17 cellular contexts compared by ENCODE assay signal in the genomic region with DNA sequence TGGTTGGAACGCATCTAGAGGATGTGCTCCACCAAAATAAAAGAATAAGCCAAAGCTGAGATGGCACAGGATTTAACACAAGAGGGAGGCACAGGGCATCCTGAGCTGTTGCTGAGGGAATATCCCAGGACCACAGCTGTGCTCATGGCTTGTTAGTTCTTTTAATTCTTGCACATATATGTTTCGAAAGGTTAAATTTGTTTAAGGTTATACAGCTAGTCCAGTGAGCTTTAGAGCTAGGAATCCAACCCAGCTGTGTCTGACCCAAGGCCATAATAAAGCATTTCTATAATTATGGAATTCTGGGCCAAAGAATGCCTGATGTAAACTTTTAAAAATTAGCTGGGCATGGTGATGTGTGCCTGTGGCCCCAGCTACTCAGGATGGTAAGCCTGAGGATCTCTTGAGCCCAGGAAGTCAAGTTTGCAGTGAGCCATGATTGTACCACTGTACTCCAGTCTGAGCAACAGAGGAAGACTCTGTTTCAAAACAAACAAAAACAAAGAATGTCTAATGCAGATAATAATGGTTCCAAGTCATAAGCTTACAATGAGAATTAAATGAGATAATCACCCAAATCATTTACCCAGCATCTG.
DNase-seq lines count a peak whose midpoint lies in the region; ATAC-seq and TF ChIP-seq lines count a peak whose summit lies in the region.
"Had no signal": no experiment of that assay in that cellular context is flagged by ENCODE, and none has a peak within 500 bp of the region (broad histone marks: within the 10 kb centered on the region; RNA-seq: fewer than 3 reads in every experiment).

No MANE protein-coding gene starts in this region.

- H3K4me1 Mint-ChIP-seq in activated CD8-positive, alpha-beta T cell treated with anti-CD3 and anti-CD28 coated beads, Interleukin-2, amount 10 ng/mL, durations not matched to agents 7 days and 5 days (ENCODE audit: low read depth): no peaks in the 10 kb centered on the region
- H3K4me1 Mint-ChIP-seq: GM23338 had no signal

- no peaks in the 10 kb centered on the region for H3K9me3 Mint-ChIP-seq in activated CD8-positive, alpha-beta T cell treated with anti-CD3 and anti-CD28 coated beads, Interleukin-2, amount 10 ng/mL, durations not matched to agents 7 days and 5 days (ENCODE audit: insufficient read depth)
- H3K9me3 Mint-ChIP-seq: GM23338 had no signal

- CTCF ChIA-PET in activated CD8-positive, alpha-beta T cell treated with anti-CD3 and anti-CD28 coated beads, Interleukin-2, amount 10 ng/mL, durations not matched to agents 7 days and 5 days (lab: Charles Lee): no interaction called here

- no peaks in the 10 kb centered on the region for H3K27me3 ChIP-seq in Peyer's patch
- H3K27me3 ChIP-seq: BE2C had no signal

- no peaks in the 10 kb centered on the region for H3K36me3 ChIP-seq in Peyer's patch
- H3K36me3 ChIP-seq: BE2C had no signal

- no peak overlapping the region for H3K4me3 Mint-ChIP-seq in activated CD8-positive, alpha-beta T cell treated with anti-CD3 and anti-CD28 coated beads, Interleukin-2, amount 10 ng/mL, durations not matched to agents 7 days and 5 days
- H3K4me3 Mint-ChIP-seq: CD4-positive, alpha-beta T cell; GM23338 had no signal

- H3K9me3 ChIP-seq in Peyer's patch: no peaks in the 10 kb centered on the region
- H3K9me3 ChIP-seq: BE2C, Caco-2 had no signal

- TF ChIP-seq POLR2A in Peyer's patch (IDR thresholded peaks at IDR 0.05): no peak

- no peak overlapping the region for H3K4me3 ChIP-seq in AG10803 (ENCODE audit: low read length)
- H3K4me3 ChIP-seq in Peyer's patch: no peak overlapping the region
- H3K4me3 ChIP-seq: GM23338 had no signal

- H3K36me3 Mint-ChIP-seq in activated CD8-positive, alpha-beta T cell treated with anti-CD3 and anti-CD28 coated beads, Interleukin-2, amount 10 ng/mL, durations not matched to agents 7 days and 5 days (ENCODE audit: low read depth): no peaks in the 10 kb centered on the region

- DNase-seq in AG10803 (ENCODE audit: low read depth): peak; percentile 25
- peak; percentile 15 for DNase-seq in HCEC 1CT
- DNase-seq in NCI-H69 (lab: John Stamatoyannopoulos, UW): peak; percentile 80
- DNase-seq in fibroblast of peridontal ligament (ENCODE audit: extremely low read depth): peak; percentile 91
- no peak for DNase-seq in activated CD8-positive, alpha-beta T cell treated with anti-CD3 and anti-CD28 coated beads, Interleukin-2, amount 10 ng/mL, durations not matched to agents 7 days and 5 days
- no peak for DNase-seq in GM19238 (ENCODE audit: insufficient read length, low spot score)
- DNase-seq in Peyer's patch: no peak
- DNase-seq: 8988T; BE2C; Caco-2; CD4-positive, alpha-beta T cell; DMS79 treated with DMSO at 0.1 percent for 48 hours had no signal

- H3K27me3 Mint-ChIP-seq in activated CD8-positive, alpha-beta T cell treated with anti-CD3 and anti-CD28 coated beads, Interleukin-2, amount 10 ng/mL, durations not matched to agents 7 days and 5 days (ENCODE audit: low read depth): no peaks in the 10 kb centered on the region

- POLR2A ChIA-PET in activated CD8-positive, alpha-beta T cell treated with anti-CD3 and anti-CD28 coated beads, Interleukin-2, amount 10 ng/mL, durations not matched to agents 7 days and 5 days (lab: Charles Lee): no interaction called here

- ATAC-seq in GM21423 (IDR thresholded peaks at IDR 0.05; ENCODE audit: unreplicated experiment): no peak
- ATAC-seq in activated CD8-positive, alpha-beta T cell treated with anti-CD3 and anti-CD28 coated beads, Interleukin-2, amount 10 ng/mL, durations not matched to agents 7 days and 5 days: no peak
- ATAC-seq: GM23338, HCT116 had no signal

- no peak overlapping the region for H3K27ac ChIP-seq in Peyer's patch
- H3K27ac ChIP-seq: C4-2B, KMS-11 had no signal

- TF ChIP-seq CTCF in AG10803 (conservative IDR thresholded peaks at IDR 0.05; ENCODE audit: low read length) (peak; percentile 8; the same call in 1 of the 2 replicates), Peyer's patch (IDR thresholded peaks at IDR 0.05) (no peak)

- no peaks in the 10 kb centered on the region for H3K4me1 ChIP-seq in Peyer's patch
- H3K4me1 ChIP-seq: BE2C, Caco-2 had no signal

- H3K27ac Mint-ChIP-seq in activated CD8-positive, alpha-beta T cell treated with anti-CD3 and anti-CD28 coated beads, Interleukin-2, amount 10 ng/mL, durations not matched to agents 7 days and 5 days: no peak overlapping the region
- H3K27ac Mint-ChIP-seq: CD4-positive, alpha-beta T cell; GM23338 had no signal

Comparison
In these comparisons a context has a peak if more than half of its experiments do, and no peak if none do; other contexts are left out.
1. DNase-seq: peak in AG10803 (single experiment), HCEC 1CT (single experiment), NCI-H69 (single experiment) and fibroblast of peridontal ligament (single experiment); none in activated CD8-positive, alpha-beta T cell treated with anti-CD3 and anti-CD28 coated beads, Interleukin-2, amount 10 ng/mL, durations not matched to agents 7 days and 5 days (single experiment), GM19238 (single experiment) and Peyer's patch (0 of 3).